ENCODE assay signal across 1 cellular context in the genomic region with DNA sequence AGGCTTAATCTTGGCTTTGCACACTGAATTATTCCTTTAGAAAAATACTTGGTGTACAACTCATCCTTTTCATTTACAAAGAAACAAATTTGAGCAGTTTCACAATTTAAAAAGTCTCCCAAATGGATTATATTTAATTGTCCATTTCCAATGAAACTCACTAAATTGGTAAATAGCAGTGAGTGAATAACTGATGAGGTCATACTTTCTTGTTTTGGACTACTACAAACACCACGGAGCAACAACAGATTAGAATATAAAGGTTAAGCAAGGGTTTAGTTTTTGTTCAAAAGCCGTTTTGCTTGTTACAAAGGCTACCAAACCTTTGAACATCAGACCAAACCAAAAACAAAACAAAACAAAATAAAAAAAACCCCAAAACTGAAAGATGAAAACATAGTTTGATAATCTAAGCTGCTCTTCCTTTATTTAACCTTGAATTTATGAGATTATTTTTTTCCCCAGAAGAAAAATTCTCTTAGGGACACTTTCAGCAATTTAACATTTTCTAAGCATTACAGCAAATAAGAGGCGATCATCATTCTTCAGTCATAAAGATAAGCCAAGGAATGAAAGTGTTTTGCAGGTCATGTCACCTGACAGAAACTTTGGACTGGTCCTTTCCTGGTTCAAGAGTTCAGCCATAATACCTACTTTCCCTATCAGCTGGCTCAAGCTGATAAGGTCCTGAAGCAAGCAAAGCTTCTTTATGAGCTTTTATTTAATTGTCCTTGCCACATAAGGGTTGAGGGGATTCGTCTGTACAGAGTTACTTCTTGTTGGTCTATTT.
TF ChIP-seq lines count a peak whose summit lies in the region.

No MANE protein-coding gene starts in this region.

TF ChIP-seq in HepG2, 621 proteins besides CTCF, POLR2A, EP300 and RAD21 (continued from another document):
- TF ChIP-seq, protein P1, sequence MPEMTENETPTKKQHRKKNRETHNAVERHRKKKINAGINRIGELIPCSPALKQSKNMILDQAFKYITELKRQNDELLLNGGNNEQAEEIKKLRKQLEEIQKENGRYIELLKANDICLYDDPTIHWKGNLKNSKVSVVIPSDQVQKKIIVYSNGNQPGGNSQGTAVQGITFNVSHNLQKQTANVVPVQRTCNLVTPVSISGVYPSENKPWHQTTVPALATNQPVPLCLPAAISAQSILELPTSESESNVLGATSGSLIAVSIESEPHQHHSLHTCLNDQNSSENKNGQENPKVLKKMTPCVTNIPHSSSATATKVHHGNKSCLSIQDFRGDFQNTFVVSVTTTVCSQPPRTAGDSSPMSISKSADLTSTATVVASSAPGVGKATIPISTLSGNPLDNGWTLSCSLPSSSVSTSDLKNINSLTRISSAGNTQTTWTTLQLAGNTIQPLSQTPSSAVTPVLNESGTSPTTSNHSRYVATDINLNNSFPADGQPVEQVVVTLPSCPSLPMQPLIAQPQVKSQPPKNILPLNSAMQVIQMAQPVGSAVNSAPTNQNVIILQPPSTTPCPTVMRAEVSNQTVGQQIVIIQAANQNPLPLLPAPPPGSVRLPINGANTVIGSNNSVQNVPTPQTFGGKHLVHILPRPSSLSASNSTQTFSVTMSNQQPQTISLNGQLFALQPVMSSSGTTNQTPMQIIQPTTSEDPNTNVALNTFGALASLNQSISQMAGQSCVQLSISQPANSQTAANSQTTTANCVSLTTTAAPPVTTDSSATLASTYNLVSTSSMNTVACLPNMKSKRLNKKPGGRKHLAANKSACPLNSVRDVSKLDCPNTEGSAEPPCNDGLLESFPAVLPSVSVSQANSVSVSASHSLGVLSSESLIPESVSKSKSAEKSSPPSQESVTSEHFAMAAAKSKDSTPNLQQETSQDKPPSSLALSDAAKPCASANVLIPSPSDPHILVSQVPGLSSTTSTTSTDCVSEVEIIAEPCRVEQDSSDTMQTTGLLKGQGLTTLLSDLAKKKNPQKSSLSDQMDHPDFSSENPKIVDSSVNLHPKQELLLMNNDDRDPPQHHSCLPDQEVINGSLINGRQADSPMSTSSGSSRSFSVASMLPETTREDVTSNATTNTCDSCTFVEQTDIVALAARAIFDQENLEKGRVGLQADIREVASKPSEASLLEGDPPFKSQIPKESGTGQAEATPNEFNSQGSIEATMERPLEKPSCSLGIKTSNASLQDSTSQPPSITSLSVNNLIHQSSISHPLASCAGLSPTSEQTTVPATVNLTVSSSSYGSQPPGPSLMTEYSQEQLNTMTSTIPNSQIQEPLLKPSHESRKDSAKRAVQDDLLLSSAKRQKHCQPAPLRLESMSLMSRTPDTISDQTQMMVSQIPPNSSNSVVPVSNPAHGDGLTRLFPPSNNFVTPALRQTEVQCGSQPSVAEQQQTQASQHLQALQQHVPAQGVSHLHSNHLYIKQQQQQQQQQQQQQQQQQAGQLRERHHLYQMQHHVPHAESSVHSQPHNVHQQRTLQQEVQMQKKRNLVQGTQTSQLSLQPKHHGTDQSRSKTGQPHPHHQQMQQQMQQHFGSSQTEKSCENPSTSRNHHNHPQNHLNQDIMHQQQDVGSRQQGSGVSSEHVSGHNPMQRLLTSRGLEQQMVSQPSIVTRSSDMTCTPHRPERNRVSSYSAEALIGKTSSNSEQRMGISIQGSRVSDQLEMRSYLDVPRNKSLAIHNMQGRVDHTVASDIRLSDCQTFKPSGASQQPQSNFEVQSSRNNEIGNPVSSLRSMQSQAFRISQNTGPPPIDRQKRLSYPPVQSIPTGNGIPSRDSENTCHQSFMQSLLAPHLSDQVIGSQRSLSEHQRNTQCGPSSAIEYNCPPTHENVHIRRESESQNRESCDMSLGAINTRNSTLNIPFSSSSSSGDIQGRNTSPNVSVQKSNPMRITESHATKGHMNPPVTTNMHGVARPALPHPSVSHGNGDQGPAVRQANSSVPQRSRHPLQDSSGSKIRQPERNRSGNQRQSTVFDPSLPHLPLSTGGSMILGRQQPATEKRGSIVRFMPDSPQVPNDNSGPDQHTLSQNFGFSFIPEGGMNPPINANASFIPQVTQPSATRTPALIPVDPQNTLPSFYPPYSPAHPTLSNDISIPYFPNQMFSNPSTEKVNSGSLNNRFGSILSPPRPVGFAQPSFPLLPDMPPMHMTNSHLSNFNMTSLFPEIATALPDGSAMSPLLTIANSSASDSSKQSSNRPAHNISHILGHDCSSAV (CRISPR knock-in tag; IDR thresholded peaks at IDR 0.05; ENCODE audit: borderline replicate concordance): no peak
- TF ChIP-seq ATF7 (IDR thresholded peaks at IDR 0.05) (peak; percentile 74), ATF7 (CRISPR knock-in tag; IDR thresholded peaks at IDR 0.05) (no peak), ZNF790 (CRISPR knock-in tag; IDR thresholded peaks at IDR 0.05; ENCODE audit: borderline replicate concordance) (no peak), ZNF253 (CRISPR knock-in tag; IDR thresholded peaks at IDR 0.05; ENCODE audit: borderline replicate concordance) (no peak), ZFP36L2 (CRISPR knock-in tag; IDR thresholded peaks at IDR 0.05) (no peak), ZBTB2 (CRISPR knock-in tag; IDR thresholded peaks at IDR 0.05; ENCODE audit: low read depth) (no peak), ZNF441 (CRISPR knock-in tag; IDR thresholded peaks at IDR 0.05; ENCODE audit: borderline replicate concordance) (no peak)
- TF ChIP-seq, protein P2, sequence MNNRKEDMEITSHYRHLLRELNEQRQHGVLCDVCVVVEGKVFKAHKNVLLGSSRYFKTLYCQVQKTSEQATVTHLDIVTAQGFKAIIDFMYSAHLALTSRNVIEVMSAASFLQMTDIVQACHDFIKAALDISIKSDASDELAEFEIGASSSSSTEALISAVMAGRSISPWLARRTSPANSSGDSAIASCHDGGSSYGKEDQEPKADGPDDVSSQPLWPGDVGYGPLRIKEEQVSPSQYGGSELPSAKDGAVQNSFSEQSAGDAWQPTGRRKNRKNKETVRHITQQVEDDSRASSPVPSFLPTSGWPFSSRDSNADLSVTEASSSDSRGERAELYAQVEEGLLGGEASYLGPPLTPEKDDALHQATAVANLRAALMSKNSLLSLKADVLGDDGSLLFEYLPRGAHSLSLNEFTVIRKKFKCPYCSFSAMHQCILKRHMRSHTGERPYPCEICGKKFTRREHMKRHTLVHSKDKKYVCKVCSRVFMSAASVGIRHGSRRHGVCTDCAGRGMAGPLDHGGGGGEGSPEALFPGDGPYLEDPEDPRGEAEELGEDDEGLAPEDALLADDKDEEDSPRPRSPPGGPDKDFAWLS (CRISPR knock-in tag; IDR thresholded peaks at IDR 0.05; ENCODE audit: borderline replicate concordance): no peak
TF ChIP-seq in HepG2: peak in this region for 2.
